In genomic region chr6:56789879-56790278, GRCh38 we compare ENCODE assay signal across 17 cellular contexts.
"Had no signal": no experiment of that assay in that cellular context is flagged by ENCODE, and none has a peak within 500 bp of the region (broad histone marks: within the 10 kb centered on the region; RNA-seq: fewer than 3 reads in every experiment).

No MANE protein-coding gene starts in this region.

- DNase-seq: activated naive CD4-positive, alpha-beta T cell treated with anti-CD3 and anti-CD28 coated beads for 36 hours; activated T-cell treated with anti-CD3 and anti-CD28 coated beads for 4 hours; endodermal cell; heart left ventricle; immature natural killer cell; left colon; lower lobe of right lung; naive B cell; pancreas; stimulated activated CD4-positive, alpha-beta T cell treated with anti-CD3 and anti-CD28 coated beads, Interleukin-12 subunit alpha, Interleukin-12 subunit beta, amount 100 ng/mL, for 4 hours; stimulated activated CD4-positive, alpha-beta T cell treated with anti-CD3 and anti-CD28 coated beads, Interleukin-2, amount 100 ng/mL, for 24 hours; T-helper 9 cell had no signal

- H3K27me3 ChIP-seq: ascending aorta, esophagus muscularis mucosa, heart left ventricle, pancreas had no signal

- H3K4me1 ChIP-seq: lower lobe of right lung, pancreas had no signal

- ATAC-seq: activated CD4-positive, CD25-positive, alpha-beta regulatory T cell treated with anti-CD3 and anti-CD28 coated beads, Interleukin-2, amount 50 U/mL, for 24 hours; activated T-helper 17 cell treated with anti-CD3 and anti-CD28 coated beads, Interleukin-2, amount 50 U/mL, for 72 hours; heart left ventricle; left colon; lower lobe of right lung; stimulated activated effector memory CD8-positive, alpha-beta T cell treated with anti-CD3 and anti-CD28 coated beads, Interleukin-12 subunit alpha, Interleukin-12 subunit beta, amount 100 ng/mL, for 72 hours had no signal

- H3K9me3 ChIP-seq: ascending aorta, esophagus muscularis mucosa, heart left ventricle, lower lobe of right lung, pancreas had no signal

- H3K27ac ChIP-seq: esophagus muscularis mucosa, heart left ventricle, lower lobe of right lung had no signal

- FAIRE-seq: pancreas had no signal

- H3K4me3 ChIP-seq: ascending aorta, esophagus muscularis mucosa, heart left ventricle, lower lobe of right lung, pancreas had no signal

- H3K36me3 ChIP-seq: ascending aorta, heart left ventricle, lower lobe of right lung, pancreas had no signal
